16 cellular contexts compared by ENCODE assay signal in genomic region chr21:38123626-38124025, GRCh38.
"Had no signal": no experiment of that assay in that cellular context is flagged by ENCODE, and none has a peak within 500 bp of the region (broad histone marks: within the 10 kb centered on the region; RNA-seq: fewer than 3 reads in every experiment).

No MANE protein-coding gene starts in this region.

- H3K27ac ChIP-seq: dorsolateral prefrontal cortex, prostate gland, right lobe of liver, spleen had no signal

- H3K36me3 Mint-ChIP-seq: activated naive CD4-positive, alpha-beta T cell treated with anti-CD3 and anti-CD28 coated beads, Interleukin-2, amount 50 U/mL, for 24 hours; immature natural killer cell; naive thymus-derived CD8-positive, alpha-beta T cell had no signal

- ATAC-seq: esophagus mucosa; naive thymus-derived CD8-positive, alpha-beta T cell; right lobe of liver had no signal

- H3K4me3 Mint-ChIP-seq: activated naive CD4-positive, alpha-beta T cell treated with anti-CD3 and anti-CD28 coated beads, Interleukin-2, amount 50 U/mL, for 24 hours; immature natural killer cell; naive thymus-derived CD8-positive, alpha-beta T cell had no signal

- DNase-seq: activated CD4-positive, alpha-beta T cell treated with anti-CD3 and anti-CD28 coated beads, Interleukin-2, amount 50 U/mL, for 1 hour; activated CD4-positive, CD25-positive, alpha-beta regulatory T cell; activated effector memory CD4-positive, alpha-beta T cell treated with Interleukin-2 at 50 U/mL for 16 hours; dorsolateral prefrontal cortex; immature natural killer cell; mammary epithelial cell; naive thymus-derived CD8-positive, alpha-beta T cell; right lobe of liver; spleen; stimulated activated CD4-positive, alpha-beta T cell treated with anti-CD3 and anti-CD28 coated beads, Interleukin-2, amount 100 ng/mL, for 24 hours; stimulated activated naive CD4-positive, alpha-beta T cell; T-helper 2 cell; trophoblast cell had no signal

- H3K4me3 ChIP-seq: dorsolateral prefrontal cortex, prostate gland, right lobe of liver, spleen had no signal

- H3K4me1 Mint-ChIP-seq: activated naive CD4-positive, alpha-beta T cell treated with anti-CD3 and anti-CD28 coated beads, Interleukin-2, amount 50 U/mL, for 24 hours; immature natural killer cell; naive thymus-derived CD8-positive, alpha-beta T cell had no signal

- H3K9me3 ChIP-seq: prostate gland, right lobe of liver, spleen had no signal

- H3K36me3 ChIP-seq: prostate gland, right lobe of liver, spleen had no signal

- H3K9me3 Mint-ChIP-seq: activated naive CD4-positive, alpha-beta T cell treated with anti-CD3 and anti-CD28 coated beads, Interleukin-2, amount 50 U/mL, for 24 hours; immature natural killer cell; naive thymus-derived CD8-positive, alpha-beta T cell had no signal

- H3K27me3 ChIP-seq: right lobe of liver had no signal

- H3K27ac Mint-ChIP-seq: activated naive CD4-positive, alpha-beta T cell treated with anti-CD3 and anti-CD28 coated beads, Interleukin-2, amount 50 U/mL, for 24 hours; immature natural killer cell; naive thymus-derived CD8-positive, alpha-beta T cell had no signal

- H3K4me1 ChIP-seq: prostate gland, right lobe of liver, spleen had no signal
